2 cellular contexts compared by ENCODE assay signal in the genomic region with DNA sequence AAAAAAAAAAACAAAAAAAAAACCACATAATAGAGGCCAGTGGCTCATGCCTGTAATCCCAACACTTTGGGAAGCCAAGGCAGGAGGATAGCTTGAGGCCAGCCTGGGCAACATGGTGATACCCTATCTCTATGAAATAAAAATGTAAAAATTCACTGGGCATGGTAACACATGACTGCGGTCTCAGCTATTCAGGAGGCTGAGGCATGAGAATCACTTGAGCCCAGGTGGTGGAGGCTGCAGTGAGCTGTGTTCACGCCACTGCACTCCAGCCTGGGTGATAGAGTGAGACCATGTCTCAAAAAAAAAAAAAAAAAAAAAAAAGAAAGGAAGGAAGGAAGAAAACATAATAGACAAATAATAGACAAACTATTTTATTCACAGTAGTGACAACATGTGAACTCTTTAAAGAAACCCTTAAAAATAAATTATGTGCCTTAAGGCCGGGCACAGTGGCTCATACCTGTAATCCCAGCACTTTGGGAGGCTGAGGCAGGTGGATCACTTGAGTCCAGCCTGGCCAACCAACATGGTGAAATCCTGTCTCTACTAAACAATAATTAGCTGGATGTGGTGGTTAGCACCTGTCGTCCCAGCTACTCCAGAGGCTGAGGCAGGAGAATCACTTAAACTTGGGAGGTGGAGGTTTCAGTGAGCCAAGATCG. TPM values are rescaled to one million over a fixed set of nuclear protein-coding genes. Genes with fewer than 3 reads are reported as not detected.
"Had no signal": no experiment of that assay in that cellular context is flagged by ENCODE, and none has a peak within 500 bp of the region (broad histone marks: within the 10 kb centered on the region; RNA-seq: fewer than 3 reads in every experiment).

No MANE protein-coding gene starts in this region.

RNA-seq across cellular contexts. Expression of a gene that starts 11.3 kb away (rescaled TPM):
- total RNA-seq: OCI-LY7, PC-9 had no signal
